8 cellular contexts compared by ENCODE assay signal in genomic region chr12:56080556-56081138, GRCh38. TPM values are rescaled to one million over a fixed set of nuclear protein-coding genes. Genes with fewer than 3 reads are reported as not detected.
DNase-seq lines count a peak whose midpoint lies in the region; ATAC-seq, FAIRE-seq and TF ChIP-seq lines count a peak whose summit lies in the region.

No MANE protein-coding gene starts in this region.

- DNase-seq in COLO668 (lab: John Stamatoyannopoulos, UW; ENCODE audit: unreplicated experiment) (peak; percentile 18), Peyer's patch (peak in 2 of 3 donors; percentile 84 to 86), fibroblast of mammary gland (ENCODE audit: low read depth) (no peak), pancreas (peak; percentile 55 to 81 (median 68)), activated gamma-delta T cell treated with Interleukin-2 at 50 U/mL for 16 hours (no peak), NCI-H1436 treated with DMSO at 0.1 percent for 48 hours (lab: John Stamatoyannopoulos, UW) (no peak)

- ATAC-seq in pancreas, result peak; percentile 38 to 61 (median 53)
- no peak for ATAC-seq in GM18907 (IDR thresholded peaks at IDR 0.05; ENCODE audit: unreplicated experiment)
- no peak for ATAC-seq in HG02970 (IDR thresholded peaks at IDR 0.05; ENCODE audit: low FRiP score, unreplicated experiment)

- H3K27me3 ChIP-seq in Peyer's patch, result no peaks in the 10 kb centered on the region
- no peaks in the 10 kb centered on the region for H3K27me3 ChIP-seq in pancreas

- H3K36me3 ChIP-seq in Peyer's patch (peaks cover 0 to 22% (median 0%) of the 10 kb centered on the region in 3 donors), pancreas (peaks cover 0 to 10% (median 0%) of the 10 kb centered on the region in 3 donors)

- FAIRE-seq in pancreas (lab: Jason Lieb, UNC), result no peak

- H3K9me3 ChIP-seq in Peyer's patch (no peaks in the 10 kb centered on the region), pancreas (no peaks in the 10 kb centered on the region)

- H3K27ac ChIP-seq in Peyer's patch, result peak overlapping the region; percentile 43 to 99 (median 94)
- peak overlapping the region; percentile 94 to 97 (median 96) for H3K27ac ChIP-seq in pancreas

- intact Hi-C loops in pancreas (cut with DNase I), result no loop called here

- TF ChIP-seq CTCF in Peyer's patch (IDR thresholded peaks at IDR 0.05), result peak in 1 of 6 experiments; percentile 17
- no peak for TF ChIP-seq CTCF in fibroblast of mammary gland (conservative IDR thresholded peaks at IDR 0.05; ENCODE audit: control insufficient read depth, insufficient read depth, low read depth, low read length)
- TF ChIP-seq CTCF in pancreas (IDR thresholded peaks at IDR 0.05), result no peak

- WGBS in pancreas, 2 donors, result 4 to 6% methylated on average over 20 of the region's 20 CpGs

- peaks cover 0 to 29% (median 3%) of the 10 kb centered on the region in 4 donors for H3K4me1 ChIP-seq in Peyer's patch
- peaks cover 9 to 15% (median 14%) of the 10 kb centered on the region in 3 donors for H3K4me1 ChIP-seq in pancreas

- peak; percentile 90 to 95 for TF ChIP-seq POLR2A in Peyer's patch (IDR thresholded peaks at IDR 0.05)

- H3K4me3 ChIP-seq in Peyer's patch (peak overlapping the region; percentile 45 to 94 (median 64)), fibroblast of mammary gland (ENCODE audit: control insufficient read depth, low read depth, low read length) (peak overlapping the region; percentile 67), pancreas (peak overlapping the region; percentile 43 to 91 (median 76))

RNA-seq across cellular contexts. Expression of gene ERBB3, which starts 0.7 kb away (rescaled TPM):
- total RNA-seq in Peyer's patch (100 to 1,000 TPM in 3 of 4 donors, 10 to 100 TPM in 1; 61.9 to 532 (median 451) TPM), pancreas (100 to 1,000 TPM in 1 of 6 donors, 10 to 100 TPM in 5; 29.5 to 106 (median 50.7) TPM)
- polyA plus RNA-seq in pancreas, result 10 to 100 TPM; 35.1 to 50.1 TPM

RNA-seq across cellular contexts. Expression of gene PA2G4, which starts 23.7 kb away (rescaled TPM):
- 100 to 1,000 TPM in 1 of 4 donors, 10 to 100 TPM in 3; 34.3 to 221 (median 48.7) TPM for total RNA-seq in Peyer's patch
- total RNA-seq in pancreas, result 10 to 100 TPM; 30.1 to 59.8 (median 42.7) TPM
- polyA plus RNA-seq in pancreas, result 10 to 100 TPM; 38.2 to 43.5 TPM

RNA-seq across cellular contexts. Expression of gene RPL41, which starts 35.8 kb away (rescaled TPM):
- total RNA-seq in Peyer's patch (1,000 to 10,000 TPM; 1,852 to 2,996 (median 2,194) TPM), pancreas (1,000 to 10,000 TPM; 2,275 to 3,960 (median 2,741) TPM)
- 1,000 to 10,000 TPM; 1,821 to 3,381 TPM for polyA plus RNA-seq in pancreas

RNA-seq across cellular contexts. Expression of gene ZC3H10, which starts 37.4 kb away (rescaled TPM):
- 1 to 10 TPM; 2.0 to 5.5 (median 3.8) TPM for total RNA-seq in Peyer's patch
- total RNA-seq in pancreas, result 1 to 10 TPM; 2.6 to 4.1 (median 3.2) TPM
- 1 to 10 TPM; 1.9 to 3.0 TPM for polyA plus RNA-seq in pancreas

RNA-seq across cellular contexts. Expression of gene RPS26, which starts 38.9 kb away (rescaled TPM):
- total RNA-seq in Peyer's patch (1,000 to 10,000 TPM in 1 of 4 donors, 100 to 1,000 TPM in 3; 564 to 1,937 (median 779) TPM), pancreas (10 to 100 TPM; 13.8 to 37.2 (median 27.5) TPM)
- 100 to 1,000 TPM; 438 to 593 TPM for polyA plus RNA-seq in pancreas

Comparison
In these comparisons a context has a peak if more than half of its experiments do, and no peak if none do; other contexts are left out.
1. DNase-seq: peak in COLO668 (single experiment), Peyer's patch (2 of 3) and pancreas (6 of 6); none in fibroblast of mammary gland (single experiment), activated gamma-delta T cell treated with Interleukin-2 at 50 U/mL for 16 hours (single experiment) and NCI-H1436 treated with DMSO at 0.1 percent for 48 hours (single experiment).
2. ATAC-seq: peak in pancreas (4 of 4); none in GM18907 (single experiment) and HG02970 (single experiment).
3. Peak in every context shown above with its lines, with median percentiles within 50 percentile points of each other: H3K4me3 ChIP-seq.